ENCODE assay signal across 16 cellular contexts in genomic region chr12:93087836-93088610, GRCh38.
DNase-seq lines count a peak whose midpoint lies in the region; ATAC-seq, FAIRE-seq and TF ChIP-seq lines count a peak whose summit lies in the region.
"Had no signal": no experiment of that assay in that cellular context is flagged by ENCODE, and none has a peak within 500 bp of the region (broad histone marks: within the 10 kb centered on the region; RNA-seq: fewer than 3 reads in every experiment).

No MANE protein-coding gene starts in this region.

- H3K9ac ChIP-seq in HepG2 (ENCODE audit: insufficient read depth, low read depth, low read length) (peak overlapping the region; percentile 60), mammary epithelial cell (ENCODE audit: insufficient read depth, low read length) (no peak overlapping the region)
- H3K9ac ChIP-seq: SK-N-SH had no signal

- no peak for TF ChIP-seq CTCF in HepG2 (CRISPR knock-in tag; IDR thresholded peaks at IDR 0.05)
- TF ChIP-seq CTCF in right lobe of liver (IDR thresholded peaks at IDR 0.05), result no peak
- TF ChIP-seq CTCF in VCaP (conservative IDR thresholded peaks at IDR 0.05), result no peak
- TF ChIP-seq CTCF in mammary epithelial cell (conservative IDR thresholded peaks at IDR 0.05 in 1 of 2, IDR thresholded peaks at IDR 0.05 in 1 of 2; ENCODE audit: extremely low read depth in 1 of 2, insufficient read depth in 1 of 2, low read depth in 1 of 2, low read length in 2 of 2), result no peak

- H2AFZ ChIP-seq in HepG2 (ENCODE audit: low read length) (no peak overlapping the region), mammary epithelial cell (ENCODE audit: low read depth, low read length) (no peak overlapping the region)

- H4K20me1 ChIP-seq in HepG2 (ENCODE audit: insufficient read depth, low read length) (no peaks in the 10 kb centered on the region), mammary epithelial cell (ENCODE audit: insufficient read depth, low read length) (no peaks in the 10 kb centered on the region)

- DNase-seq in HepG2 (ENCODE audit: low spot score), result no peak
- no peak for DNase-seq in right lobe of liver
- no peak for DNase-seq in epithelial cell of prostate (ENCODE audit: low read depth, low spot score)
- no peak for DNase-seq in NCI-H187 (lab: John Stamatoyannopoulos, UW)
- no peak for DNase-seq in mammary epithelial cell
- DNase-seq in stimulated activated CD4-positive, alpha-beta T cell treated with anti-CD3 and anti-CD28 coated beads, Interleukin-4, amount 100 ng/mL, for 4 hours, result no peak
- DNase-seq: DMS79; GOT3; MV-4-11; NCI-H1417 treated with DMSO at 0.1 percent for 48 hours; NCI-H2081; NCI-H226; NK-92 treated with Interleukin-12 subunit alpha and Interleukin-12 subunit beta, amount 100 ng/mL, for 24 hours; SK-N-SH had no signal

- H3K9me3 ChIP-seq in HepG2 (ENCODE audit: low read length) (peaks cover 9% of the 10 kb centered on the region; the same call in 1 of the 2 replicates), right lobe of liver (no peaks in the 10 kb centered on the region), mammary epithelial cell (replicated peaks; ENCODE audit: insufficient read depth, low read length) (no peaks in the 10 kb centered on the region)
- H3K9me3 ChIP-seq: SK-N-SH had no signal

- no peak overlapping the region; a peak in 1 of 6 replicates for H3K4me3 ChIP-seq in HepG2 (replicated peaks in 1 of 3; ENCODE audit: insufficient read depth in 1 of 3, low read depth in 2 of 3, low read length in 3 of 3)
- H3K4me3 ChIP-seq in right lobe of liver, result no peak overlapping the region
- no peak overlapping the region for H3K4me3 ChIP-seq in mammary epithelial cell (replicated peaks in 1 of 3; ENCODE audit: insufficient read depth in 1 of 3, low read depth in 2 of 3, low read length in 3 of 3)

- no peak for TF ChIP-seq POLR2A in HepG2 (IDR thresholded peaks at IDR 0.05; ENCODE audit: insufficient read depth in 1 of 2, low read depth in 2 of 2, low read length in 2 of 2)
- no peak for TF ChIP-seq POLR2A in right lobe of liver (IDR thresholded peaks at IDR 0.05)

- TF ChIP-seq EP300 in HepG2 (IDR thresholded peaks at IDR 0.05; ENCODE audit: low read depth in 2 of 2, low read length in 2 of 2) (no peak), HepG2 (CRISPR knock-in tag; IDR thresholded peaks at IDR 0.05; ENCODE audit: borderline replicate concordance) (no peak)

- no peaks in the 10 kb centered on the region for H3K36me3 ChIP-seq in HepG2 (replicated peaks in 1 of 2; ENCODE audit: control insufficient read depth in 1 of 2, insufficient read depth in 2 of 2, low read length in 2 of 2)
- H3K36me3 ChIP-seq in right lobe of liver, result no peaks in the 10 kb centered on the region
- H3K36me3 ChIP-seq in mammary epithelial cell (ENCODE audit: insufficient read depth, low read length), result no peaks in the 10 kb centered on the region

- BruUV-seq in HepG2 (replicated peaks; lab: Mats Ljungman, UMichigan) (no TSS peak), mammary epithelial cell (replicated peaks; lab: Mats Ljungman, UMichigan) (no TSS peak)

- H3K79me2 ChIP-seq in HepG2 (ENCODE audit: insufficient read depth, low read length) (no peaks in the 10 kb centered on the region), mammary epithelial cell (ENCODE audit: insufficient read depth, low read length) (no peaks in the 10 kb centered on the region)

- peak overlapping the region; percentile 35 for H3K4me2 ChIP-seq in HepG2 (ENCODE audit: low read depth, low read length)
- H3K4me2 ChIP-seq in mammary epithelial cell (ENCODE audit: insufficient read depth, low read depth, low read length), result no peak overlapping the region
- H3K4me2 ChIP-seq: SK-N-SH had no signal

- WGBS in HepG2 (ENCODE audit: low lambda C conversion rate), result 68% methylated on average over 6 of the region's 6 CpGs
- 70% methylated on average over 6 of the region's 6 CpGs for WGBS in right lobe of liver (ENCODE audit: insufficient coverage, low coverage, low lambda C conversion rate, missing lambda C conversion rate)
- 91% methylated on average over 6 of the region's 6 CpGs for WGBS in mammary epithelial cell (ENCODE audit: low coverage, missing lambda C conversion rate)

- H3K4me1 ChIP-seq in HepG2 (ENCODE audit: insufficient read depth, low read length), result peaks cover 76% of the 10 kb centered on the region
- H3K4me1 ChIP-seq in right lobe of liver, result peaks cover 0 to 7% (median 0%) of the 10 kb centered on the region in 4 donors
- H3K4me1 ChIP-seq in mammary epithelial cell (ENCODE audit: insufficient read depth, low read length), result peaks cover 33% of the 10 kb centered on the region

- POLR2A ChIA-PET in HepG2 (lab: Yijun Ruan, JAX), result interaction anchor here (1.6 to 2.0 kb wide), 3 partner anchors 35 to 79 kb away, joined by 6 to 17 read pairs (median 7); no protein-coding TSS in a partner anchor

- H3K27me3 ChIP-seq in HepG2 (ENCODE audit: control insufficient read depth in 1 of 2, insufficient read depth in 2 of 2, low read length in 2 of 2) (no peaks in the 10 kb centered on the region), right lobe of liver (no peaks in the 10 kb centered on the region), mammary epithelial cell (ENCODE audit: insufficient read depth, low read length) (no peaks in the 10 kb centered on the region)

- in situ Hi-C loops in HepG2 (cut with HindIII; ENCODE audit: extremely low pct_ligation_motif_present, low pct_unique_long_range_greater_than_20kb), result no loop called here
- in situ Hi-C loops in mammary epithelial cell (cut with MboI; ENCODE audit: low sequenced_read_pairs in 2 of 2), result no loop called here

- CTCF ChIA-PET in HepG2 (lab: Yijun Ruan, JAX; ENCODE audit: low intra/inter-chr PET ratio, low total read pairs), result interaction anchor here (1.2 kb wide), 1 partner anchor 40 kb away, joined by 4 read pairs; no protein-coding TSS in a partner anchor
- CTCF ChIA-PET in mammary epithelial cell (lab: Charles Lee; ENCODE audit: low non-redundant PET), result no interaction called here

- ATAC-seq in HepG2 (no peak), right lobe of liver (no peak), HG03457 (IDR thresholded peaks at IDR 0.05; ENCODE audit: unreplicated experiment) (no peak)

- dilution Hi-C loops in mammary epithelial cell (cut with HindIII; ENCODE audit: low sequenced_read_pairs), result no loop called here

- FAIRE-seq in HepG2 (lab: Jason Lieb, UNC), result no peak

- TF ChIP-seq RAD21 in HepG2 (CRISPR knock-in tag; IDR thresholded peaks at IDR 0.05), result no peak

- H3K27ac ChIP-seq in HepG2 (ENCODE audit: extremely low read length, insufficient read depth, low read length) (peak overlapping the region; percentile 71), right lobe of liver (no peak overlapping the region), VCaP (peak overlapping the region; percentile 56), epithelial cell of prostate (peak overlapping the region; percentile 70), mammary epithelial cell (ENCODE audit: insufficient read depth, low read depth, low read length) (no peak overlapping the region)

- intact Hi-C loops in HepG2 (cut with micrococcal nuclease; ENCODE audit: unreplicated experiment), result loop anchor here (1.0 to 5.0 kb wide), 4 partner anchors 34 to 156 kb away; no protein-coding TSS in a partner anchor
- intact Hi-C loops in right lobe of liver (cut with DNase I), result no loop called here
- intact Hi-C loops in mammary epithelial cell (cut with micrococcal nuclease), result loop anchor here (1.0 kb wide), 1 partner anchor 34 kb away; no protein-coding TSS in a partner anchor

TF ChIP-seq in HepG2, 621 proteins besides CTCF, POLR2A, EP300 and RAD21:
- TF ChIP-seq ZNF205 (CRISPR knock-in tag; IDR thresholded peaks at IDR 0.05) (no peak), SMARCC2 (IDR thresholded peaks at IDR 0.05) (no peak), ZNF691 (CRISPR knock-in tag; IDR thresholded peaks at IDR 0.05; ENCODE audit: borderline replicate concordance, low read depth) (0 out of 2 replicates have a peak, but pooled peaks have one; percentile 33)

Comparison
In these comparisons a context has a peak if more than half of its experiments do, and no peak if none do; other contexts are left out.
1. H3K27ac ChIP-seq: peak in HepG2 (single experiment), VCaP (single experiment) and epithelial cell of prostate (single experiment); none in right lobe of liver (0 of 3) and mammary epithelial cell (single experiment).
2. intact Hi-C loops: an anchor here in HepG2 (1.0 to 5.0 kb wide) and mammary epithelial cell (1.0 kb wide); none called in right lobe of liver.